ENCODE assay signal across 8 cellular contexts in genomic region chr11:66855574-66856495, GRCh38. TPM values are rescaled to one million over a fixed set of nuclear protein-coding genes. Genes with fewer than 3 reads are reported as not detected.
A peak's percentile ranks its signal among the peaks of the same experiment; 100 is the strongest.
DNase-seq lines count a peak whose midpoint lies in the region; ATAC-seq and TF ChIP-seq lines count a peak whose summit lies in the region.

No MANE protein-coding gene starts in this region.

- TF ChIP-seq CTCF in foreskin keratinocyte (conservative IDR thresholded peaks at IDR 0.05) (no peak), neural progenitor cell (IDR thresholded peaks at IDR 0.05) (no peak)

- H3K4me1 Mint-ChIP-seq in neural progenitor cell: peaks cover 13% of the 10 kb centered on the region

- H3K4me2 ChIP-seq in neural progenitor cell: peak overlapping the region; percentile 83

- peak overlapping the region; percentile 57 for H3K9ac ChIP-seq in neural progenitor cell

- no peaks in the 10 kb centered on the region for H3K27me3 ChIP-seq in foreskin keratinocyte
- no peaks in the 10 kb centered on the region for H3K27me3 ChIP-seq in neural progenitor cell

- peak overlapping the region; percentile 52 for H2AFZ ChIP-seq in neural progenitor cell (replicated peaks)

- peak; percentile 64 for ATAC-seq in GM21529 (IDR thresholded peaks at IDR 0.05; ENCODE audit: unreplicated experiment)
- peak; percentile 69 for ATAC-seq in foreskin keratinocyte

- no peaks in the 10 kb centered on the region for H3K4me1 ChIP-seq in foreskin keratinocyte
- H3K4me1 ChIP-seq in neural progenitor cell: peaks cover 10% of the 10 kb centered on the region

- no peaks in the 10 kb centered on the region for H3K9me3 ChIP-seq in neural progenitor cell (ENCODE audit: low read depth)

- no peaks in the 10 kb centered on the region for H3K36me3 Mint-ChIP-seq in neural progenitor cell

- H3F3A ChIP-seq in neural progenitor cell (ENCODE audit: low read depth): peaks cover 14% of the 10 kb centered on the region

- H3K4me3 ChIP-seq in neural progenitor cell: peak overlapping the region; percentile 69

- peak overlapping the region; percentile 96 for H3K4me3 Mint-ChIP-seq in neural progenitor cell

- peak overlapping the region; percentile 75 for H3K27ac Mint-ChIP-seq in neural progenitor cell

- no peaks in the 10 kb centered on the region for H3K79me2 ChIP-seq in neural progenitor cell (ENCODE audit: low read depth)

- no peaks in the 10 kb centered on the region for H3K36me3 ChIP-seq in neural progenitor cell

- no peak overlapping the region for H3K27ac ChIP-seq in foreskin keratinocyte
- peak overlapping the region; percentile 34 for H3K27ac ChIP-seq in neural progenitor cell
- peak overlapping the region; percentile 83 for H3K27ac ChIP-seq in substantia nigra (ENCODE audit: low read depth, low read length, poor library complexity, severe bottlenecking)

- H3K9me3 Mint-ChIP-seq in neural progenitor cell: peaks cover 2% of the 10 kb centered on the region

- H3K27me3 Mint-ChIP-seq in neural progenitor cell (ENCODE audit: insufficient read depth, low read depth): peaks cover 15% of the 10 kb centered on the region

- DNase-seq in DMS53 (lab: John Stamatoyannopoulos, UW) (peak; percentile 99), KBM-7 (peak; percentile 90), foreskin keratinocyte (peak in 1 of 2 donors; percentile 63), neural progenitor cell (ENCODE audit: low spot score) (peak; percentile 99), substantia nigra (lab: John Stamatoyannopoulos, UW) (peak; percentile 56 to 95 (median 88))
- peak; percentile 58 for DNase-seq in activated gamma-delta T cell treated with anti-CD3 and anti-CD28 coated beads, Interleukin-2, amount 50 U/mL, for 16 hours (ENCODE audit: low read depth)

- peaks cover 5% of the 10 kb centered on the region for H4K20me1 ChIP-seq in neural progenitor cell (ENCODE audit: low read depth)

- in situ Hi-C loops in KBM-7 (cut with MboI; ENCODE audit: low pct_unique_long_range_greater_than_20kb, low sequenced_read_pairs): no loop called here

TF ChIP-seq in PFSK-1, 5 proteins besides CTCF, POLR2A, EP300 and RAD21:
- TF ChIP-seq FOXP2 (optimal IDR thresholded peaks at IDR 0.05; ENCODE audit: borderline replicate concordance, extremely low read depth, extremely low read length, insufficient read depth) (no peak), SIN3A (IDR thresholded peaks at IDR 0.05; ENCODE audit: borderline replicate concordance, insufficient read depth, low read length) (peak; percentile 62; the same call in 1 of the 2 replicates), TAF1 (IDR thresholded peaks at IDR 0.05; ENCODE audit: borderline replicate concordance, insufficient read depth, low read length) (peak; percentile 71; the same call in 1 of the 2 replicates), POLR2AphosphoS5 (IDR thresholded peaks at IDR 0.05; ENCODE audit: low read depth, low read length) (peak; percentile 84)
- TF ChIP-seq, protein P1, sequence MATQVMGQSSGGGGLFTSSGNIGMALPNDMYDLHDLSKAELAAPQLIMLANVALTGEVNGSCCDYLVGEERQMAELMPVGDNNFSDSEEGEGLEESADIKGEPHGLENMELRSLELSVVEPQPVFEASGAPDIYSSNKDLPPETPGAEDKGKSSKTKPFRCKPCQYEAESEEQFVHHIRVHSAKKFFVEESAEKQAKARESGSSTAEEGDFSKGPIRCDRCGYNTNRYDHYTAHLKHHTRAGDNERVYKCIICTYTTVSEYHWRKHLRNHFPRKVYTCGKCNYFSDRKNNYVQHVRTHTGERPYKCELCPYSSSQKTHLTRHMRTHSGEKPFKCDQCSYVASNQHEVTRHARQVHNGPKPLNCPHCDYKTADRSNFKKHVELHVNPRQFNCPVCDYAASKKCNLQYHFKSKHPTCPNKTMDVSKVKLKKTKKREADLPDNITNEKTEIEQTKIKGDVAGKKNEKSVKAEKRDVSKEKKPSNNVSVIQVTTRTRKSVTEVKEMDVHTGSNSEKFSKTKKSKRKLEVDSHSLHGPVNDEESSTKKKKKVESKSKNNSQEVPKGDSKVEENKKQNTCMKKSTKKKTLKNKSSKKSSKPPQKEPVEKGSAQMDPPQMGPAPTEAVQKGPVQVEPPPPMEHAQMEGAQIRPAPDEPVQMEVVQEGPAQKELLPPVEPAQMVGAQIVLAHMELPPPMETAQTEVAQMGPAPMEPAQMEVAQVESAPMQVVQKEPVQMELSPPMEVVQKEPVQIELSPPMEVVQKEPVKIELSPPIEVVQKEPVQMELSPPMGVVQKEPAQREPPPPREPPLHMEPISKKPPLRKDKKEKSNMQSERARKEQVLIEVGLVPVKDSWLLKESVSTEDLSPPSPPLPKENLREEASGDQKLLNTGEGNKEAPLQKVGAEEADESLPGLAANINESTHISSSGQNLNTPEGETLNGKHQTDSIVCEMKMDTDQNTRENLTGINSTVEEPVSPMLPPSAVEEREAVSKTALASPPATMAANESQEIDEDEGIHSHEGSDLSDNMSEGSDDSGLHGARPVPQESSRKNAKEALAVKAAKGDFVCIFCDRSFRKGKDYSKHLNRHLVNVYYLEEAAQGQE (IDR thresholded peaks at IDR 0.05; ENCODE audit: insufficient read depth in 1 of 2, low read depth in 2 of 2, low read length in 2 of 2): peak in 1 of 2 experiments; percentile 43; a peak in 1 of 4 replicates

RNA-seq across cellular contexts. Expression of gene LRFN4, which starts 1.0 kb away (rescaled TPM):
- 65.9 TPM for polyA plus RNA-seq in PFSK-1 (2012; ENCODE audit: insufficient read length, low read depth)
- 10.6 and 11.1 TPM in 2 replicates for total RNA-seq in foreskin keratinocyte
- 10.7 and 11.5 TPM in 2 replicates for polyA plus RNA-seq in foreskin keratinocyte
- 6.7 and 27.9 TPM in 2 replicates for total RNA-seq in neural progenitor cell (ENCODE audit: low replicate concordance)

RNA-seq across cellular contexts. Expression of gene RCE1, which starts 12.6 kb away (rescaled TPM):
- 42.7 TPM for polyA plus RNA-seq in PFSK-1 (2012; ENCODE audit: insufficient read length, low read depth)
- 20.2 and 21.4 TPM in 2 replicates for total RNA-seq in foreskin keratinocyte
- 24.3 and 26.4 TPM in 2 replicates for polyA plus RNA-seq in foreskin keratinocyte
- total RNA-seq in neural progenitor cell (ENCODE audit: low replicate concordance): 13.7 and 35.0 TPM in 2 replicates
